9 cellular contexts compared by ENCODE assay signal in the genomic region with DNA sequence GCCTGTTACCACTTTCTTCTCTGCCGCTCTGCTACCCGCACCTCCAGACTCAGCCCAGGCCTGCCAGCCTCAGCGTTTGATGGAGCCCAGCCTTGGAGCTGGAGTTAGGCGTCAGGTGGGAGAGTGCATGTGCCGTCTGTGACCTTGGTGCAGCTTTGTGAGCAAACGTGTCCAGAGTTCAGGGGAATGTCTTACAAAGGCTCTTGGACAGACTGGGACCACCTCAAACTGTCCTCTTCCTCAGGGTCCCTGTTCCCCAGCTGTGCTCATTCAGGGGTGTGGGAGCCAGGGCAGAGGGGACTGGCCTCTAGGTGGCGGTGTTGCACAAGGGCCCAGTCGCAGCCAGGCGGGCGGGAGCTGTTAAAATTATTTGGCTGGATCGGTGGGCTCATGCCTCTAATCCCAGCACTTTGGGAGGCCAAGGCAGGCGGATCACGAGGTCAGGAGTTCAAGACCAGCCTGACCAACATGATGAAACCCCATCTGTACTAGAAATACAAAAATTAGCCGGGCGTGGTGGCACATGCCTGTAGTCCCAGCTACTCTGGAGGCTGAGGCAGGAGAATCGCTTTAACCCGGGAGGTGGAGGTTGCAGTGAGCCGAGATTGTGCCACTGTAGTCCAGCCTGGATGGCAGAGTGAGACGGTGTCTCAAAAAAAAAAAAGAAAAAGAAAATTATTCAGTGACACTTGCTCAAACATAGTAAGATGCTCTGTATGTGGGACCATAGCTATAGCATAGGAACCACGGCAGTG.
DNase-seq lines count a peak whose midpoint lies in the region; ATAC-seq and TF ChIP-seq lines count a peak whose summit lies in the region.
"Had no signal": no experiment of that assay in that cellular context is flagged by ENCODE, and none has a peak within 500 bp of the region (broad histone marks: within the 10 kb centered on the region; RNA-seq: fewer than 3 reads in every experiment).

No MANE protein-coding gene starts in this region.

- no peaks in the 10 kb centered on the region for H3K27me3 Mint-ChIP-seq in activated T-cell treated with anti-CD3 and anti-CD28 coated beads, Interleukin-2, amount 50 U/mL, for 24 hours

- no peaks in the 10 kb centered on the region for H3K4me1 ChIP-seq in thyroid gland
- H3K4me1 ChIP-seq: SJSA1 had no signal

- H3K27me3 ChIP-seq in dorsolateral prefrontal cortex (no peaks in the 10 kb centered on the region), thyroid gland (no peaks in the 10 kb centered on the region)
- H3K27me3 ChIP-seq: SJSA1 had no signal

- H3K4me3 ChIP-seq in GM12865 (ENCODE audit: low read depth, low read length), result no peak overlapping the region
- H3K4me3 ChIP-seq in dorsolateral prefrontal cortex, result no peak overlapping the region
- no peak overlapping the region for H3K4me3 ChIP-seq in thyroid gland (replicated peaks in 1 of 3)
- H3K4me3 ChIP-seq: SJSA1 had no signal

- no peak overlapping the region for H3K4me3 Mint-ChIP-seq in activated T-cell treated with anti-CD3 and anti-CD28 coated beads, Interleukin-2, amount 50 U/mL, for 24 hours

- no peak for ATAC-seq in GM19452 (IDR thresholded peaks at IDR 0.05; ENCODE audit: unreplicated experiment)

- peaks cover 3% of the 10 kb centered on the region for H3K9me3 Mint-ChIP-seq in activated T-cell treated with anti-CD3 and anti-CD28 coated beads, Interleukin-2, amount 50 U/mL, for 24 hours

- no peak for TF ChIP-seq POLR2A in thyroid gland (IDR thresholded peaks at IDR 0.05)

- H3K9me3 ChIP-seq in thyroid gland, result no peaks in the 10 kb centered on the region
- H3K9me3 ChIP-seq: SJSA1 had no signal

- intact Hi-C loops in dorsolateral prefrontal cortex (cut with DNase I) (loop anchor here in 1 of 2 donors (5.0 kb wide), 2 partner anchors 89 to 189 kb away; no protein-coding TSS in a partner anchor), thyroid gland (cut with DNase I) (no loop called here)

- 87 to 95% methylated on average over 16 to 18 of the region's 20 CpGs for WGBS in thyroid gland, 2 donors

- H3K36me3 ChIP-seq in thyroid gland, result no peaks in the 10 kb centered on the region
- H3K36me3 ChIP-seq: SJSA1 had no signal

- H3K27ac ChIP-seq in dorsolateral prefrontal cortex, result no peak overlapping the region
- no peak overlapping the region for H3K27ac ChIP-seq in thyroid gland
- H3K27ac ChIP-seq: SJSA1 had no signal

- H3K36me3 Mint-ChIP-seq in activated T-cell treated with anti-CD3 and anti-CD28 coated beads, Interleukin-2, amount 50 U/mL, for 24 hours (ENCODE audit: low read depth), result no peaks in the 10 kb centered on the region

- H3K4me1 Mint-ChIP-seq in activated T-cell treated with anti-CD3 and anti-CD28 coated beads, Interleukin-2, amount 50 U/mL, for 24 hours (ENCODE audit: low read depth), result no peaks in the 10 kb centered on the region

- TF ChIP-seq CTCF in GM12865 (IDR thresholded peaks at IDR 0.05; ENCODE audit: insufficient read depth, low read depth, low read length, missing control alignments) (peak; percentile 46), dorsolateral prefrontal cortex (IDR thresholded peaks at IDR 0.05 in 54 of 56, conservative IDR thresholded peaks at IDR 0.05 in 2 of 56; ENCODE audit: low read depth in 1 of 56, partially characterized antibody in 56 of 56) (peak in 55 of 56 donors; percentile 27 to 86 (median 68)), thyroid gland (IDR thresholded peaks at IDR 0.05) (peak in 3 of 6 experiments; percentile 10 to 42 (median 23))

- H3K27ac Mint-ChIP-seq in activated T-cell treated with anti-CD3 and anti-CD28 coated beads, Interleukin-2, amount 50 U/mL, for 24 hours, result no peak overlapping the region

- DNase-seq in GM12865 (ENCODE audit: low read depth) (no peak), MV-4-11 (lab: John Stamatoyannopoulos, UW) (peak; percentile 1), dorsolateral prefrontal cortex (peak in 1 of 10 donors; percentile 28), myocyte (ENCODE audit: low read depth) (peak; percentile 17), thyroid gland (no peak), NCI-H1417 treated with DMSO at 0.1 percent for 48 hours (lab: John Stamatoyannopoulos, UW) (no peak)
- DNase-seq in activated T-cell treated with anti-CD3 and anti-CD28 coated beads, Interleukin-2, amount 50 U/mL, for 24 hours, result no peak

Comparison
In these comparisons a context has a peak if more than half of its experiments do, and no peak if none do; other contexts are left out.
1. DNase-seq: peak in MV-4-11 (single experiment) and myocyte (single experiment); none in GM12865 (single experiment), thyroid gland (0 of 2), activated T-cell treated with anti-CD3 and anti-CD28 coated beads, Interleukin-2, amount 50 U/mL, for 24 hours (single experiment) and NCI-H1417 treated with DMSO at 0.1 percent for 48 hours (single experiment).